ENCODE assay signal across 33 cellular contexts in genomic region chr20:18971121-18971520, GRCh38.
"Had no signal": no experiment of that assay in that cellular context is flagged by ENCODE, and none has a peak within 500 bp of the region (broad histone marks: within the 10 kb centered on the region; RNA-seq: fewer than 3 reads in every experiment).

No MANE protein-coding gene starts in this region.

- H3K4me3 Mint-ChIP-seq: activated CD4-positive, alpha-beta T cell treated with anti-CD3 and anti-CD28 coated beads, Interleukin-2, amount 10 ng/mL, durations not matched to agents 24 days and 14 days; activated CD8-positive, alpha-beta T cell treated with anti-CD3 and anti-CD28 coated beads for 36 hours; activated T-cell treated with anti-CD3 and anti-CD28 coated beads, Interleukin-2, amount 50 U/mL, for 72 hours; brain; T-helper 1 cell treated with Interleukin-12 subunit alpha and Interleukin-12 subunit beta and Interleukin-4 antibody, amounts not matched to agents 30 μg/mL and 1 μg/mL, for 36 hours; T-helper 2 cell treated with Interferon-gamma antibody and Interleukin-4, amounts not matched to agents 5 μg/mL and 100 μg/mL, for 36 hours had no signal

- H3K27me3 ChIP-seq: adrenal gland, cardiac muscle cell, SJCRH30 had no signal

- H3K4me1 ChIP-seq: SJCRH30 had no signal

- H3K9me3 Mint-ChIP-seq: activated CD4-positive, alpha-beta T cell treated with anti-CD3 and anti-CD28 coated beads, Interleukin-2, amount 10 ng/mL, durations not matched to agents 24 days and 14 days; activated CD8-positive, alpha-beta T cell treated with anti-CD3 and anti-CD28 coated beads for 36 hours; activated naive CD4-positive, alpha-beta T cell treated with anti-CD3 and anti-CD28 coated beads, Interleukin-2, amount 50 U/mL, for 72 hours; activated T-cell treated with anti-CD3 and anti-CD28 coated beads, Interleukin-2, amount 50 U/mL, for 72 hours; activated T-helper 2 cell treated with anti-CD3 and anti-CD28 coated beads, Interferon-gamma antibody, Interleukin-2, Interleukin-4, amounts not matched to agents 10 μg/mL and 5 μg/mL and 100 μg/mL, durations not matched to agents 14 hours and 24 hours and 36 hours; brain; T-helper 1 cell treated with Interleukin-12 subunit alpha and Interleukin-12 subunit beta and Interleukin-4 antibody, amounts not matched to agents 30 μg/mL and 1 μg/mL, for 36 hours; T-helper 2 cell treated with Interferon-gamma antibody and Interleukin-4, amounts not matched to agents 5 μg/mL and 100 μg/mL, for 36 hours had no signal

- H3K27ac Mint-ChIP-seq: activated CD4-positive, alpha-beta T cell treated with anti-CD3 and anti-CD28 coated beads, Interleukin-2, amount 10 ng/mL, durations not matched to agents 24 days and 14 days; activated CD8-positive, alpha-beta T cell treated with anti-CD3 and anti-CD28 coated beads for 36 hours; activated naive CD4-positive, alpha-beta T cell treated with anti-CD3 and anti-CD28 coated beads, Interleukin-2, amount 50 U/mL, for 72 hours; activated T-cell treated with anti-CD3 and anti-CD28 coated beads, Interleukin-2, amount 50 U/mL, for 72 hours; activated T-helper 2 cell treated with anti-CD3 and anti-CD28 coated beads, Interferon-gamma antibody, Interleukin-2, Interleukin-4, amounts not matched to agents 10 μg/mL and 5 μg/mL and 100 μg/mL, durations not matched to agents 14 hours and 24 hours and 36 hours; brain; T-helper 1 cell treated with Interleukin-12 subunit alpha and Interleukin-12 subunit beta and Interleukin-4 antibody, amounts not matched to agents 30 μg/mL and 1 μg/mL, for 36 hours; T-helper 2 cell treated with Interferon-gamma antibody and Interleukin-4, amounts not matched to agents 5 μg/mL and 100 μg/mL, for 36 hours had no signal

- H3K36me3 ChIP-seq: adrenal gland, cardiac muscle cell, SJCRH30 had no signal

- H3K27ac ChIP-seq: adrenal gland, cardiac muscle cell, PC-9, SJCRH30, SK-N-MC had no signal

- H3K36me3 Mint-ChIP-seq: activated naive CD4-positive, alpha-beta T cell treated with anti-CD3 and anti-CD28 coated beads, Interleukin-2, amount 50 U/mL, for 72 hours; brain had no signal

- DNase-seq: activated CD4-positive, alpha-beta T cell treated with anti-CD3 and anti-CD28 coated beads, Interleukin-2, amount 10 ng/mL, durations not matched to agents 24 days and 14 days; activated CD4-positive, alpha-beta T cell treated with anti-CD3 and anti-CD28 coated beads, Interleukin-2, amount 50 U/mL, for 4 hours; activated CD8-positive, alpha-beta T cell treated with anti-CD3 and anti-CD28 coated beads for 36 hours; activated gamma-delta T cell; activated naive CD4-positive, alpha-beta T cell treated with Interleukin-2 at 50 U/mL for 16 hours; activated T-cell treated with anti-CD3 and anti-CD28 coated beads, Interleukin-2, amount 50 U/mL, for 1 hour; activated T-cell treated with anti-CD3 and anti-CD28 coated beads, Interleukin-2, amount 50 U/mL, for 72 hours; adrenal gland; Kasumi-1; KG1; MM.1S; NCI-H1092 treated with DMSO at 0.1 percent for 48 hours; NCI-H1417; NCI-H146; NCI-H187; NCI-H2107; NCI-H2171; NCI-H510A; NCI-H526; NCI-H748 treated with DMSO at 0.1 percent for 48 hours; NK-92 treated with Interleukin-12 subunit alpha and Interleukin-12 subunit beta, amount 100 ng/mL, for 24 hours; PC-9; SHP77; SJCRH30 had no signal

- FAIRE-seq: RCC 7860, TTC549 had no signal

- H3K4me3 ChIP-seq: adrenal gland, cardiac muscle cell, PC-9, SJCRH30, SK-N-MC had no signal

- H3K9me3 ChIP-seq: adrenal gland, SJCRH30 had no signal

- H3K4me1 Mint-ChIP-seq: activated CD4-positive, alpha-beta T cell treated with anti-CD3 and anti-CD28 coated beads, Interleukin-2, amount 10 ng/mL, durations not matched to agents 24 days and 14 days; brain had no signal
